In the genomic region with DNA sequence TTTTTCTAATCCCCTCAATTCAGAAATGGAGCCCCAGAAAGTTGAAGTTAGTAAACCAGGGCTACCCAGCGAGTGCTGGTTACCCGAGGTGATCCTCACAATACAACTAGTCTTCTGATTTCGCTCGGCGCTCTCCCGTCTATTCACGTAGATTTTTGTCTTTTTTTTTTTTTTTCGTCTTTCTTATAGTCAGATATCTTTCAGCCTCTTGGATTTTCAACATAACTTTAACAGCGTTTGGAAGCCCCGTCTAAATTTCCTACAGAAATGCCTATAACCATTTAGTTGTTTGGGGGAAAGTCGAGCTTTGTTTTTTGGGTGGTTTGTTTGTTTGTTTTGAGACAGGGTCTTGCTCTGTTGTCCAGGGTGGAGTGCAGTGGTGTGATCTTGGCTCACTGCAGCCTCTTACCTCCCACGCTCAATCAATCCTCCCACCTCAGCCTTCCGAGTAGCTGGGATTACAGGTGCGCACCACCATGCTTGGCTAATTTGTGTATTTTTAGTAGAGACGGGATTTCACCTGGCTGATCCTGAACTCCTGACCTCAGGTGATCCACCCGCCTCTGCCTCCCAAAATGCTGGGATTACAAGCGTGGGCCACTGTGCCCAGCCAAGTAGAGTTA, we compare ENCODE assay signal across 8 cellular contexts. TPM values are rescaled to one million over a fixed set of nuclear protein-coding genes. Genes with fewer than 3 reads are reported as not detected.
DNase-seq lines count a peak whose midpoint lies in the region; ATAC-seq, FAIRE-seq and TF ChIP-seq lines count a peak whose summit lies in the region.

No MANE protein-coding gene starts in this region.

- peak overlapping the region; percentile 97 for H2AFZ ChIP-seq in GM12878 (ENCODE audit: control insufficient read depth, low read depth, low read length)

- CTCF ChIA-PET in activated naive CD4-positive, alpha-beta T cell treated with anti-CD3 and anti-CD28 coated beads for 36 hours (lab: Charles Lee) = interaction anchor here (0.7 to 2.6 kb wide), 5 partner anchors 10 to 120 kb away, joined by 3 to 11 read pairs (median 6); a partner anchor contains a TSS
- CTCF ChIA-PET in GM12878 (lab: Yijun Ruan, JAX) = interaction anchor here (1.0 to 4.1 kb wide), 8 partner anchors 9 to 284 kb away, joined by 3 to 21 read pairs (median 4); a partner anchor contains a TSS

- peak overlapping the region; percentile 86 for H3K4me2 ChIP-seq in GM12878 (ENCODE audit: control insufficient read depth, insufficient read depth)

- TF ChIP-seq RAD21 in GM12878 (IDR thresholded peaks at IDR 0.05; ENCODE audit: insufficient read depth, low read depth, low read length) = no peak

- TF ChIP-seq POLR2A in GM12878 (IDR thresholded peaks at IDR 0.05; ENCODE audit: low read depth, low read length) (no peak), tibial nerve (IDR thresholded peaks at IDR 0.05) (no peak)

- no peaks in the 10 kb centered on the region; a peak in 1 of 4 replicates for H3K36me3 ChIP-seq in GM12878 (ENCODE audit: control insufficient read depth in 2 of 2, insufficient read depth in 2 of 2, low read length in 1 of 2)
- peaks cover 7% of the 10 kb centered on the region for H3K36me3 ChIP-seq in lower lobe of right lung
- no peaks in the 10 kb centered on the region for H3K36me3 ChIP-seq in tibial nerve

- ATAC-seq in GM12878 (no peak), lower lobe of right lung (no peak), GM21526 (IDR thresholded peaks at IDR 0.05; ENCODE audit: low FRiP score, unreplicated experiment) (no peak)

- intact Hi-C loops in activated naive CD4-positive, alpha-beta T cell treated with anti-CD3 and anti-CD28 coated beads for 36 hours (cut with micrococcal nuclease) = no loop called here
- intact Hi-C loops in GM12878 (cut with micrococcal nuclease; ENCODE audit: unreplicated experiment) = loop anchor here (5.0 kb wide), 1 partner anchor 62 kb away; a partner anchor contains a TSS
- intact Hi-C loops in lower lobe of right lung (cut with DNase I) = no loop called here

- peaks cover 15% of the 10 kb centered on the region for H3K4me1 Mint-ChIP-seq in activated naive CD4-positive, alpha-beta T cell treated with anti-CD3 and anti-CD28 coated beads for 36 hours (ENCODE audit: low read depth)

- no peaks in the 10 kb centered on the region for H3K9me3 ChIP-seq in GM12878 (replicated peaks; ENCODE audit: control insufficient read depth, insufficient read depth, low read length)
- no peaks in the 10 kb centered on the region for H3K9me3 ChIP-seq in lower lobe of right lung
- no peaks in the 10 kb centered on the region for H3K9me3 ChIP-seq in tibial nerve

- no peak for TF ChIP-seq CTCF in GM12878 (IDR thresholded peaks at IDR 0.05 in 2 of 3, conservative IDR thresholded peaks at IDR 0.05 in 1 of 3; ENCODE audit: control insufficient read depth in 2 of 3, extremely low read depth in 1 of 3, insufficient read depth in 1 of 3, low read depth in 3 of 3, low read length in 3 of 3)
- no peak for TF ChIP-seq CTCF in lower lobe of right lung (IDR thresholded peaks at IDR 0.05)
- no peak for TF ChIP-seq CTCF in tibial nerve (IDR thresholded peaks at IDR 0.05)

- H3K9me3 Mint-ChIP-seq in activated naive CD4-positive, alpha-beta T cell treated with anti-CD3 and anti-CD28 coated beads for 36 hours = no peaks in the 10 kb centered on the region

- H3K27me3 Mint-ChIP-seq in activated naive CD4-positive, alpha-beta T cell treated with anti-CD3 and anti-CD28 coated beads for 36 hours (ENCODE audit: low read depth) = no peaks in the 10 kb centered on the region

- in situ Hi-C loops in GM12878 (cut with MboI) = no loop called here

- TSS peak; percentile 90 for BruUV-seq in GM12878 (replicated peaks; lab: Mats Ljungman, UMichigan)

- SMC1A ChIA-PET in GM12878 (lab: Charles Lee; ENCODE audit: uncharacterized antibody, unreplicated experiment) = interaction anchor here (0.7 to 2.7 kb wide), 8 partner anchors 11 to 887 kb away, joined by 3 to 17 read pairs (median 4); a partner anchor contains a TSS

- TF ChIP-seq EP300 in GM12878 (IDR thresholded peaks at IDR 0.05; ENCODE audit: borderline replicate concordance in 1 of 2, control insufficient read depth in 1 of 2, low read depth in 2 of 2, low read length in 2 of 2) = no peak
- TF ChIP-seq EP300 in tibial nerve (IDR thresholded peaks at IDR 0.05) = no peak

- H3K4me1 ChIP-seq in GM12878 (ENCODE audit: control insufficient read depth, insufficient read depth, low read length) = peaks cover 3% of the 10 kb centered on the region; the same call in 1 of the 2 replicates
- peaks cover 19% of the 10 kb centered on the region for H3K4me1 ChIP-seq in lower lobe of right lung
- peaks cover 0 to 31% (median 11%) of the 10 kb centered on the region in 4 donors for H3K4me1 ChIP-seq in tibial nerve

- peak overlapping the region; percentile 74 for H3K9ac ChIP-seq in GM12878 (ENCODE audit: control insufficient read depth, insufficient read depth, low read length)

- POLR2A ChIA-PET in GM12878 (lab: Charles Lee) = interaction anchor here (0.7 to 2.3 kb wide), 8 partner anchors 8 to 867 kb away, joined by 3 to 26 read pairs (median 4); a partner anchor contains a TSS

- WGBS in GM12878 (ENCODE audit: insufficient coverage, insufficient replicate concordance, low lambda C conversion rate, missing lambda C conversion rate) = 14% methylated on average over 17 of the region's 17 CpGs
- 25 to 28% methylated on average over 17 of the region's 17 CpGs for WGBS in tibial nerve, 2 donors

- H3K27me3 ChIP-seq in GM12878 (replicated peaks in 1 of 2; ENCODE audit: control insufficient read depth in 2 of 2, insufficient read depth in 2 of 2, low read length in 1 of 2) = no peaks in the 10 kb centered on the region
- no peaks in the 10 kb centered on the region for H3K27me3 ChIP-seq in lower lobe of right lung (ENCODE audit: low read depth)
- no peaks in the 10 kb centered on the region for H3K27me3 ChIP-seq in tibial nerve

- H3K27ac Mint-ChIP-seq in activated naive CD4-positive, alpha-beta T cell treated with anti-CD3 and anti-CD28 coated beads for 36 hours = peak overlapping the region; percentile 68

- no peaks in the 10 kb centered on the region for H4K20me1 ChIP-seq in GM12878 (ENCODE audit: control insufficient read depth, insufficient read depth)

- no peaks in the 10 kb centered on the region for H3K36me3 Mint-ChIP-seq in activated naive CD4-positive, alpha-beta T cell treated with anti-CD3 and anti-CD28 coated beads for 36 hours (ENCODE audit: low read depth)

- H3K27ac ChIP-seq in GM12878 (ENCODE audit: control insufficient read depth, insufficient read depth) = peak overlapping the region; percentile 82
- H3K27ac ChIP-seq in lower lobe of right lung = peak overlapping the region; percentile 99
- H3K27ac ChIP-seq in tibial nerve = peak overlapping the region; percentile 77 to 96 (median 92)

- peaks cover 15% of the 10 kb centered on the region for H3K79me2 ChIP-seq in GM12878 (ENCODE audit: control insufficient read depth, insufficient read depth, low read length)

- RAD21 ChIA-PET in GM12878 (lab: Charles Lee; ENCODE audit: unreplicated experiment) = interaction anchor here (0.7 to 2.5 kb wide), 12 partner anchors 11 to 241 kb away, joined by 3 to 23 read pairs (median 6); a partner anchor contains a TSS

- peak overlapping the region; percentile 89 for H3K4me3 Mint-ChIP-seq in activated naive CD4-positive, alpha-beta T cell treated with anti-CD3 and anti-CD28 coated beads for 36 hours

- no peak for FAIRE-seq in GM12878 (lab: Jason Lieb, UNC)

- H3K4me3 ChIP-seq in GM12878 (peak overlapping the region; percentile 76), lower lobe of right lung (peak overlapping the region; percentile 93), tibial nerve (peak overlapping the region; percentile 70 to 89 (median 76))

- no peak for DNase-seq in activated naive CD4-positive, alpha-beta T cell treated with anti-CD3 and anti-CD28 coated beads for 36 hours
- DNase-seq in activated naive CD4-positive, alpha-beta T cell treated with anti-CD3 and anti-CD28 coated beads, Interleukin-2, amount 50 U/mL, for 16 hours = no peak
- DNase-seq in GM12878 (ENCODE audit: low read depth, low spot score) (no peak), lower lobe of right lung (no peak), tibial nerve (ENCODE audit: low spot score in 2 of 2) (no peak), NK-92 (lab: John Stamatoyannopoulos, UW; ENCODE audit: unreplicated experiment) (no peak), NCI-H187 (lab: John Stamatoyannopoulos, UW) (no peak)

RNA-seq across cellular contexts. Expression of a gene that starts 0.8 kb away (rescaled TPM):
- total RNA-seq in activated naive CD4-positive, alpha-beta T cell treated with anti-CD3 and anti-CD28 coated beads for 36 hours = 10 to 100 TPM; 17.8 to 18.2 TPM
- 53.5 and 61.4 TPM in 2 replicates for total RNA-seq in GM12878 (2013; cell fraction: nucleolus; rRNA removed)
- total RNA-seq in GM12878 (2014; rRNA removed) (15.1 and 17.6 TPM in 2 replicates), GM12878 (2014; rRNA removed; fragmentation: Illumina TruSeq; extraction: Trizol) (13.2 and 13.3 TPM in 2 replicates), GM12878 (2021) (10.4 and 12.1 TPM in 2 replicates), lower lobe of right lung (59.6 TPM), tibial nerve (100 to 1,000 TPM in 3 of 4 donors, 10 to 100 TPM in 1; 77.7 to 155 (median 146) TPM)
- 13.5 TPM for polyA plus RNA-seq in GM12878 (2011; ENCODE audit: low read depth)
- polyA plus RNA-seq in GM12878 (2011; rRNA removed) (26.0 and 32.9 TPM in 2 replicates), GM12878 (2014; fragmentation: Illumina TruSeq; extraction: Trizol) (13.8 and 20.7 TPM in 2 replicates), GM12878 (2014; fragmentation: Nextera tagmentation; extraction: Ambion mirVana) (10 to 100 TPM; 15.9 to 23.8 TPM), GM12878 (2014; rRNA removed) (17.6 and 20.5 TPM in 2 replicates), GM12878 (2016; fragmentation: Nextera tagmentation; extraction: Ambion mirVana) (10 to 100 TPM; 41.6 to 42.1 TPM)
- polyA plus RNA-seq in GM12878 (2011; cell fraction: cytosol; rRNA removed) = 13.5 and 16.9 TPM in 2 replicates
- polyA plus RNA-seq in GM12878 (2011; cell fraction: nucleus; rRNA removed) = 29.8 and 32.0 TPM in 2 replicates
- polyA plus RNA-seq in GM12878 (2012) = 12.8 and 15.4 TPM in 2 replicates
- polyA minus RNA-seq in GM12878 (2011; rRNA and poly(A)+ RNA removed) = 5.9 and 8.0 TPM in 2 replicates
- polyA minus RNA-seq in GM12878 (2011; cell fraction: cytosol; rRNA and poly(A)+ RNA removed) = 3.1 and 4.1 TPM in 2 replicates
- 4.2 and 7.0 TPM in 2 replicates for polyA minus RNA-seq in GM12878 (2011; cell fraction: nucleus; rRNA and poly(A)+ RNA removed)

RNA-seq across cellular contexts. Expression of a gene that starts 10.9 kb away (rescaled TPM):
- total RNA-seq in activated naive CD4-positive, alpha-beta T cell treated with anti-CD3 and anti-CD28 coated beads for 36 hours = under 1 TPM; 0.17 TPM
- 1.4 and 1.6 TPM in 2 replicates for total RNA-seq in GM12878 (2013; cell fraction: nucleolus; rRNA removed)
- total RNA-seq in GM12878 (2014; rRNA removed) = 0.45 and 0.49 TPM in 2 replicates
- total RNA-seq in GM12878 (2014; rRNA removed; fragmentation: Illumina TruSeq; extraction: Trizol) = 0.63 and 0.74 TPM in 2 replicates
- total RNA-seq in GM12878 (2021) = 0.26 and 0.58 TPM in 2 replicates
- polyA plus RNA-seq in GM12878 (2011; ENCODE audit: low read depth) = 0.41 TPM
- polyA plus RNA-seq in GM12878 (2011; rRNA removed) = 0.34 and 0.88 TPM in 2 replicates
- polyA plus RNA-seq in GM12878 (2011; cell fraction: cytosol; rRNA removed) = 0.06 and 0.12 TPM in 2 replicates
- polyA plus RNA-seq in GM12878 (2011; cell fraction: nucleus; rRNA removed) = 0.12 and 0.18 TPM in 2 replicates
- 0.58 and 0.63 TPM in 2 replicates for polyA plus RNA-seq in GM12878 (2012)
- 0.32 and 0.54 TPM in 2 replicates for polyA plus RNA-seq in GM12878 (2014; fragmentation: Illumina TruSeq; extraction: Trizol)
- under 1 TPM; 0.53 to 0.77 TPM for polyA plus RNA-seq in GM12878 (2014; fragmentation: Nextera tagmentation; extraction: Ambion mirVana)
- polyA plus RNA-seq in GM12878 (2014; rRNA removed) = 0.46 and 0.59 TPM in 2 replicates
- polyA plus RNA-seq in GM12878 (2016; fragmentation: Nextera tagmentation; extraction: Ambion mirVana) = under 1 TPM; 0.29 to 0.55 TPM
- 0.21 and 0.29 TPM in 2 replicates for polyA minus RNA-seq in GM12878 (2011; rRNA and poly(A)+ RNA removed)
- polyA minus RNA-seq in GM12878 (2011; cell fraction: cytosol; rRNA and poly(A)+ RNA removed) = not detected in 2 replicates
- 0.57 and 0.73 TPM in 2 replicates for polyA minus RNA-seq in GM12878 (2011; cell fraction: nucleus; rRNA and poly(A)+ RNA removed)
- 2.1 TPM for total RNA-seq in lower lobe of right lung
- 1 to 10 TPM in 3 of 4 donors, under 1 TPM in 1; 0.66 to 3.6 (median 1.7) TPM for total RNA-seq in tibial nerve
